Comparison of ENCODE assay signal across 7 cellular contexts in genomic region chr5:95081500-95082355, GRCh38.
DNase-seq lines count a peak whose midpoint lies in the region; ATAC-seq, FAIRE-seq and TF ChIP-seq lines count a peak whose summit lies in the region.

No MANE protein-coding gene starts in this region.

- TF ChIP-seq CTCF in fibroblast of mammary gland (conservative IDR thresholded peaks at IDR 0.05; ENCODE audit: control insufficient read depth, insufficient read depth, low read depth, low read length) (no peak), neural progenitor cell (IDR thresholded peaks at IDR 0.05) (no peak)

- H3K27ac ChIP-seq in neural progenitor cell: no peak overlapping the region

- FAIRE-seq in GM12892 (lab: Jason Lieb, UNC) (peak; percentile 91), HTR-8/SVneo (lab: Jason Lieb, UNC) (no peak)

- H3K9me3 ChIP-seq in neural progenitor cell (ENCODE audit: low read depth): no peaks in the 10 kb centered on the region

- H3K36me3 ChIP-seq in neural progenitor cell: no peaks in the 10 kb centered on the region

- H3K4me1 ChIP-seq in neural progenitor cell: peaks cover 12% of the 10 kb centered on the region

- peak; percentile 94 for TF ChIP-seq POLR2A in GM12892 (IDR thresholded peaks at IDR 0.05; ENCODE audit: low read depth, low read length)

- H3K79me2 ChIP-seq in neural progenitor cell (ENCODE audit: low read depth): no peaks in the 10 kb centered on the region

- H3K4me1 Mint-ChIP-seq in neural progenitor cell: peaks cover 16% of the 10 kb centered on the region

- H4K20me1 ChIP-seq in neural progenitor cell (ENCODE audit: low read depth): no peaks in the 10 kb centered on the region

- DNase-seq in GM12892 (ENCODE audit: insufficient read length): no peak
- DNase-seq in HTR-8/SVneo (ENCODE audit: insufficient read length, low spot score): peak; percentile 28
- peak; percentile 63 for DNase-seq in UCSD-AML1 (lab: John Stamatoyannopoulos, UW; ENCODE audit: unreplicated experiment)
- DNase-seq in fibroblast of mammary gland (ENCODE audit: low read depth): peak; percentile 88
- DNase-seq in neural progenitor cell (ENCODE audit: low spot score): peak; percentile 21
- DNase-seq in NCI-H2029 (lab: John Stamatoyannopoulos, UW): no peak

- H3K4me3 ChIP-seq in fibroblast of mammary gland (ENCODE audit: control insufficient read depth, low read depth, low read length): peak overlapping the region; percentile 49
- no peak overlapping the region for H3K4me3 ChIP-seq in neural progenitor cell

- no peaks in the 10 kb centered on the region for H3F3A ChIP-seq in neural progenitor cell (ENCODE audit: low read depth)

- H3K27me3 Mint-ChIP-seq in neural progenitor cell (ENCODE audit: insufficient read depth, low read depth): no peaks in the 10 kb centered on the region

- peak overlapping the region; percentile 81 for H2AFZ ChIP-seq in neural progenitor cell (replicated peaks)

- peak overlapping the region; percentile 70 for H3K27ac Mint-ChIP-seq in neural progenitor cell

- H3K9ac ChIP-seq in neural progenitor cell: no peak overlapping the region

- ATAC-seq in GM21619 (IDR thresholded peaks at IDR 0.05; ENCODE audit: unreplicated experiment): peak; percentile 94

- H3K36me3 Mint-ChIP-seq in neural progenitor cell: no peaks in the 10 kb centered on the region

- no peaks in the 10 kb centered on the region for H3K27me3 ChIP-seq in neural progenitor cell

- H3K4me3 Mint-ChIP-seq in neural progenitor cell: peak overlapping the region; percentile 66

- H3K4me2 ChIP-seq in neural progenitor cell: peak overlapping the region; percentile 12

- H3K9me3 Mint-ChIP-seq in neural progenitor cell: no peaks in the 10 kb centered on the region

Comparison
In these comparisons a context has a peak if more than half of its experiments do, and no peak if none do; other contexts are left out.
1. DNase-seq: peak in HTR-8/SVneo (single experiment), UCSD-AML1 (single experiment), fibroblast of mammary gland (single experiment) and neural progenitor cell (single experiment); none in GM12892 (single experiment) and NCI-H2029 (single experiment).